In the genomic region with DNA sequence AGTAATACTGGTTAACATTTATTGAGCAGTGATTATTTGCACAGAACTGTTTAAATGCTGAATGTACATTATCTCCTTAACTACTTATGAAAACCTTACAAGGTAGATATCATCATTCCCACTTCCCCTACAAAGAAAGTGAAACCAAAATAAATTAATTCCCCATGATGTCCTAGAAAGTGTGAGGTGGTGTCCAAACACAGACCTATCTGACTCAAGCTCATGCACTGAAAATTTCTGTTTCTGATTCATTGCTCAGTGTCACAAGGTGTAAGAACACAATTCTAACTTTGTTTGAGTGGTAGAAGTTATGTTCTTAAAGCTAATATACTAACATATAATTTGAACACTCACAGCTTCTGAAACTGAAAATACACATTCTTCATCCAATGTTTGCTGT, we compare ENCODE assay signal across 11 cellular contexts.
DNase-seq lines count a peak whose midpoint lies in the region; ATAC-seq and TF ChIP-seq lines count a peak whose summit lies in the region.
"Had no signal": no experiment of that assay in that cellular context is flagged by ENCODE, and none has a peak within 500 bp of the region (broad histone marks: within the 10 kb centered on the region; RNA-seq: fewer than 3 reads in every experiment).

No MANE protein-coding gene starts in this region.

- ATAC-seq in HG02571 (IDR thresholded peaks at IDR 0.05; ENCODE audit: unreplicated experiment) (peak; percentile 56), Right ventricle myocardium superior (ENCODE audit: poor library complexity) (no peak)
- ATAC-seq in stimulated activated effector memory CD8-positive, alpha-beta T cell treated with anti-CD3 and anti-CD28 coated beads, Interleukin-12 subunit alpha, Interleukin-12 subunit beta, amount 100 ng/mL, for 72 hours, result peak; percentile 95

- no peaks in the 10 kb centered on the region for H3F3A ChIP-seq in Loucy (ENCODE audit: low read depth)

- DNase-seq in activated T-cell treated with anti-CD3 and anti-CD28 coated beads, Interleukin-2, amount 50 U/mL, for 24 hours, result no peak
- no peak for DNase-seq in activated T-cell treated with anti-CD3 and anti-CD28 coated beads, Interleukin-2, amount 50 U/mL, for 1 hour
- no peak for DNase-seq in stimulated activated effector memory CD8-positive, alpha-beta T cell treated with anti-CD3 and anti-CD28 coated beads, Interleukin-12 subunit alpha, Interleukin-12 subunit beta, amount 100 ng/mL, for 72 hours (ENCODE audit: low spot score in 2 of 2)
- DNase-seq in NCI-H82 (lab: John Stamatoyannopoulos, UW), result no peak
- DNase-seq in Right ventricle myocardium superior, result no peak
- DNase-seq in type B pancreatic cell (ENCODE audit: extremely low spot score, unreplicated experiment), result no peak
- DNase-seq: activated CD4-positive, alpha-beta T cell treated with anti-CD3 and anti-CD28 coated beads, Interleukin-2, amount 50 U/mL, for 4 hours had no signal

- no peaks in the 10 kb centered on the region for H3K9me3 Mint-ChIP-seq in activated T-cell treated with anti-CD3 and anti-CD28 coated beads, Interleukin-2, amount 50 U/mL, for 24 hours
- H3K9me3 Mint-ChIP-seq in stimulated activated effector memory CD8-positive, alpha-beta T cell treated with anti-CD3 and anti-CD28 coated beads, Interleukin-12 subunit alpha, Interleukin-12 subunit beta, amount 100 ng/mL, for 72 hours, result no peaks in the 10 kb centered on the region
- no peaks in the 10 kb centered on the region for H3K9me3 Mint-ChIP-seq in type B pancreatic cell
- H3K9me3 Mint-ChIP-seq: central memory CD8-positive, alpha-beta T cell had no signal

- H4K20me1 ChIP-seq in Loucy (ENCODE audit: insufficient read depth, low read length, poor library complexity, severe bottlenecking), result no peaks in the 10 kb centered on the region

- no peak for TF ChIP-seq CTCF in Loucy (conservative IDR thresholded peaks at IDR 0.05; ENCODE audit: low read length)
- no peak for TF ChIP-seq CTCF in type B pancreatic cell (conservative IDR thresholded peaks at IDR 0.05)

- H3K4me2 ChIP-seq in Loucy (ENCODE audit: low read depth, low read length, poor library complexity, severe bottlenecking), result peak overlapping the region; percentile 12

- no peaks in the 10 kb centered on the region for H3K9me3 ChIP-seq in Loucy (ENCODE audit: insufficient read depth, low read depth, low read length)

- H3K4me1 Mint-ChIP-seq in activated T-cell treated with anti-CD3 and anti-CD28 coated beads, Interleukin-2, amount 50 U/mL, for 24 hours (ENCODE audit: low read depth), result peaks cover 57% of the 10 kb centered on the region
- H3K4me1 Mint-ChIP-seq in stimulated activated effector memory CD8-positive, alpha-beta T cell treated with anti-CD3 and anti-CD28 coated beads, Interleukin-12 subunit alpha, Interleukin-12 subunit beta, amount 100 ng/mL, for 72 hours, result peaks cover 38% of the 10 kb centered on the region
- no peaks in the 10 kb centered on the region for H3K4me1 Mint-ChIP-seq in type B pancreatic cell (ENCODE audit: unreplicated experiment)
- H3K4me1 Mint-ChIP-seq: central memory CD8-positive, alpha-beta T cell had no signal

- no peak overlapping the region for H3K4me3 ChIP-seq in Loucy (ENCODE audit: low read length, poor library complexity, severe bottlenecking)

- H3K4me1 ChIP-seq in Loucy (ENCODE audit: insufficient read depth, low read length, poor library complexity, severe bottlenecking), result no peaks in the 10 kb centered on the region

- peaks cover 34% of the 10 kb centered on the region for H3K36me3 Mint-ChIP-seq in activated T-cell treated with anti-CD3 and anti-CD28 coated beads, Interleukin-2, amount 50 U/mL, for 24 hours (ENCODE audit: low read depth)
- H3K36me3 Mint-ChIP-seq in stimulated activated effector memory CD8-positive, alpha-beta T cell treated with anti-CD3 and anti-CD28 coated beads, Interleukin-12 subunit alpha, Interleukin-12 subunit beta, amount 100 ng/mL, for 72 hours, result peaks cover 6% of the 10 kb centered on the region
- no peaks in the 10 kb centered on the region for H3K36me3 Mint-ChIP-seq in type B pancreatic cell

- no peaks in the 10 kb centered on the region for H3K79me2 ChIP-seq in Loucy (ENCODE audit: insufficient read depth, low read length)

- no peaks in the 10 kb centered on the region for H3K27me3 Mint-ChIP-seq in activated T-cell treated with anti-CD3 and anti-CD28 coated beads, Interleukin-2, amount 50 U/mL, for 24 hours
- peaks cover 3% of the 10 kb centered on the region for H3K27me3 Mint-ChIP-seq in type B pancreatic cell
- H3K27me3 Mint-ChIP-seq: IgD-negative memory B cell had no signal

- H3K27ac Mint-ChIP-seq in activated T-cell treated with anti-CD3 and anti-CD28 coated beads, Interleukin-2, amount 50 U/mL, for 24 hours, result peak overlapping the region; percentile 87
- peak overlapping the region; percentile 17 for H3K27ac Mint-ChIP-seq in stimulated activated effector memory CD8-positive, alpha-beta T cell treated with anti-CD3 and anti-CD28 coated beads, Interleukin-12 subunit alpha, Interleukin-12 subunit beta, amount 100 ng/mL, for 72 hours
- H3K27ac Mint-ChIP-seq in type B pancreatic cell, result no peak overlapping the region

- H2AFZ ChIP-seq in Loucy (ENCODE audit: low read length), result no peak overlapping the region

- intact Hi-C loops in Right ventricle myocardium superior (cut with DNase I), result loop anchor here (10.0 kb wide), 1 partner anchor 136 kb away; no protein-coding TSS in a partner anchor

- no peak overlapping the region for H3K9ac ChIP-seq in Loucy (ENCODE audit: low read depth, low read length, poor library complexity, severe bottlenecking)

- H3K9me2 ChIP-seq in Loucy (replicated peaks; ENCODE audit: low read depth, low read length), result no peaks in the 10 kb centered on the region

- H3K4me3 Mint-ChIP-seq in activated T-cell treated with anti-CD3 and anti-CD28 coated beads, Interleukin-2, amount 50 U/mL, for 24 hours, result peak overlapping the region; percentile 36
- H3K4me3 Mint-ChIP-seq in stimulated activated effector memory CD8-positive, alpha-beta T cell treated with anti-CD3 and anti-CD28 coated beads, Interleukin-12 subunit alpha, Interleukin-12 subunit beta, amount 100 ng/mL, for 72 hours, result peak overlapping the region; percentile 0
- no peak overlapping the region for H3K4me3 Mint-ChIP-seq in type B pancreatic cell
- H3K4me3 Mint-ChIP-seq: central memory CD8-positive, alpha-beta T cell had no signal

- no peaks in the 10 kb centered on the region for H3K27me3 ChIP-seq in Loucy (ENCODE audit: insufficient read depth, low read length, poor library complexity, severe bottlenecking)

- H3K36me3 ChIP-seq in Loucy (ENCODE audit: insufficient read depth, low read length), result no peaks in the 10 kb centered on the region
